Comparison of ENCODE assay signal across 9 cellular contexts in genomic region chr22:50531546-50532352, GRCh38. TPM values are rescaled to one million over a fixed set of nuclear protein-coding genes. Genes with fewer than 3 reads are reported as not detected.
DNase-seq lines count a peak whose midpoint lies in the region; ATAC-seq and TF ChIP-seq lines count a peak whose summit lies in the region.
"Had no signal": no experiment of that assay in that cellular context is flagged by ENCODE, and none has a peak within 500 bp of the region (broad histone marks: within the 10 kb centered on the region; RNA-seq: fewer than 3 reads in every experiment).

No MANE protein-coding gene starts in this region.

- H3K36me3 ChIP-seq in CD4-positive, CD25-positive, alpha-beta regulatory T cell (ENCODE audit: control insufficient read depth, insufficient read depth, low read length), result no peaks in the 10 kb centered on the region
- no peaks in the 10 kb centered on the region for H3K36me3 ChIP-seq in SJSA1
- no peaks in the 10 kb centered on the region for H3K36me3 ChIP-seq in hepatocyte (replicated peaks; ENCODE audit: insufficient read depth, low read depth)

- no peaks in the 10 kb centered on the region for H4K20me1 ChIP-seq in hepatocyte (ENCODE audit: insufficient read depth, poor library complexity, severe bottlenecking)

- peak overlapping the region; percentile 92 to 99 (median 98) for H3K27ac Mint-ChIP-seq in CD4-positive, CD25-positive, alpha-beta regulatory T cell
- peak overlapping the region; percentile 38; the same call in 1 of the 2 replicates for H3K27ac Mint-ChIP-seq in HFFc6

- TF ChIP-seq CTCF in HFFc6 (IDR thresholded peaks at IDR 0.05) (no peak), astrocyte of the cerebellum (IDR thresholded peaks at IDR 0.05; ENCODE audit: low read depth, low read length, missing control alignments) (no peak), hepatocyte (IDR thresholded peaks at IDR 0.05; ENCODE audit: poor library complexity) (no peak)

- peaks cover 0 to 53% (median 25%) of the 10 kb centered on the region in 4 donors for H3K4me1 Mint-ChIP-seq in CD4-positive, CD25-positive, alpha-beta regulatory T cell
- H3K4me1 Mint-ChIP-seq in HFFc6 (ENCODE audit: low read depth), result peaks cover 9% of the 10 kb centered on the region

- H3K9me3 Mint-ChIP-seq in CD4-positive, CD25-positive, alpha-beta regulatory T cell, result no peaks in the 10 kb centered on the region
- H3K9me3 Mint-ChIP-seq in HFFc6, result no peaks in the 10 kb centered on the region

- no peaks in the 10 kb centered on the region for H3K27me3 ChIP-seq in CD4-positive, CD25-positive, alpha-beta regulatory T cell (ENCODE audit: control insufficient read depth, insufficient read depth, low read length)
- H3K27me3 ChIP-seq in SJSA1 (replicated peaks) (peaks cover 30% of the 10 kb centered on the region), hepatocyte (peaks cover 11% of the 10 kb centered on the region)

- ATAC-seq in CD4-positive, CD25-positive, alpha-beta regulatory T cell (ENCODE audit: low read depth in 2 of 2), result peak; percentile 61 to 63
- ATAC-seq in sciatic nerve (peak; percentile 56), HG03135 (IDR thresholded peaks at IDR 0.05; ENCODE audit: unreplicated experiment) (no peak), GM18909 (IDR thresholded peaks at IDR 0.05; ENCODE audit: poor library complexity, unreplicated experiment) (no peak)

- H3K9me2 ChIP-seq in hepatocyte (replicated peaks; ENCODE audit: insufficient read depth), result no peaks in the 10 kb centered on the region

- no peaks in the 10 kb centered on the region for H3K27me3 Mint-ChIP-seq in CD4-positive, CD25-positive, alpha-beta regulatory T cell
- peaks cover 18% of the 10 kb centered on the region for H3K27me3 Mint-ChIP-seq in HFFc6 (ENCODE audit: insufficient read depth)

- peak overlapping the region; percentile 96 for H3K27ac ChIP-seq in CD4-positive, CD25-positive, alpha-beta regulatory T cell (ENCODE audit: insufficient read depth, low read length, poor library complexity, severe bottlenecking)
- H3K27ac ChIP-seq in SJSA1, result no peak overlapping the region
- H3K27ac ChIP-seq in hepatocyte, result peak overlapping the region; percentile 96

- H3K4me3 ChIP-seq in CD4-positive, CD25-positive, alpha-beta regulatory T cell (ENCODE audit: low read depth, low read length), result peak overlapping the region; percentile 66
- peak overlapping the region; percentile 41 for H3K4me3 ChIP-seq in SJSA1
- H3K4me3 ChIP-seq in astrocyte of the cerebellum (ENCODE audit: low read depth, low read length), result peak overlapping the region; percentile 31
- peak overlapping the region; percentile 52 for H3K4me3 ChIP-seq in hepatocyte

- H3K4me1 ChIP-seq in CD4-positive, CD25-positive, alpha-beta regulatory T cell (ENCODE audit: control insufficient read depth, insufficient read depth, low read length, poor library complexity, severe bottlenecking), result peaks cover 59% of the 10 kb centered on the region
- H3K4me1 ChIP-seq in SJSA1 (replicated peaks) (peaks cover 34% of the 10 kb centered on the region), hepatocyte (ENCODE audit: insufficient read depth) (peaks cover 38% of the 10 kb centered on the region)

- in situ Hi-C loops in astrocyte of the cerebellum (cut with HindIII; ENCODE audit: low sequenced_read_pairs), result no loop called here

- H3K36me3 Mint-ChIP-seq in CD4-positive, CD25-positive, alpha-beta regulatory T cell, result no peaks in the 10 kb centered on the region
- H3K36me3 Mint-ChIP-seq in HFFc6 (ENCODE audit: low read depth), result no peaks in the 10 kb centered on the region

- H3K9me3 ChIP-seq in CD4-positive, CD25-positive, alpha-beta regulatory T cell (ENCODE audit: control insufficient read depth in 2 of 2, low read length in 2 of 2), result no peaks in the 10 kb centered on the region
- peaks cover 18% of the 10 kb centered on the region for H3K9me3 ChIP-seq in SJSA1 (replicated peaks)
- no peaks in the 10 kb centered on the region for H3K9me3 ChIP-seq in hepatocyte (ENCODE audit: low read depth)

- 3% methylated on average over 33 of the region's 84 CpGs for WGBS in hepatocyte (ENCODE audit: low lambda C conversion rate, missing lambda C conversion rate)

- H3K4me2 ChIP-seq in hepatocyte, result peak overlapping the region; percentile 99

- peak overlapping the region; percentile 91 to 96 (median 92) for H3K4me3 Mint-ChIP-seq in CD4-positive, CD25-positive, alpha-beta regulatory T cell
- H3K4me3 Mint-ChIP-seq in HFFc6, result peak overlapping the region; percentile 65

- DNase-seq in CD4-positive, CD25-positive, alpha-beta regulatory T cell, result peak; percentile 48 to 86 (median 61)
- DNase-seq in HFFc6 (peak; percentile 52), SJSA1 (ENCODE audit: low read depth in 1 of 2, low spot score in 2 of 2) (peak; percentile 37 to 69), astrocyte of the cerebellum (ENCODE audit: low read depth) (no peak), hepatocyte (ENCODE audit: low spot score) (peak; percentile 77), sciatic nerve (ENCODE audit: low spot score) (peak; percentile 88)

- intact Hi-C loops in sciatic nerve (cut with DNase I), result no loop called here

- H3K79me2 ChIP-seq in hepatocyte, result no peaks in the 10 kb centered on the region

- H2AFZ ChIP-seq in hepatocyte, result peak overlapping the region; percentile 51

RNA-seq across cellular contexts. Expression of gene TYMP, which starts 1.9 kb away (rescaled TPM):
- total RNA-seq in CD4-positive, CD25-positive, alpha-beta regulatory T cell, result 46.9 TPM
- 10 to 100 TPM; 29.2 to 65.2 (median 44.4) TPM for polyA plus RNA-seq in CD4-positive, CD25-positive, alpha-beta regulatory T cell
- total RNA-seq in HFFc6 (2021; fragmentation: NEBNext Ultra II Directional; extraction: Animal tissue kit (Norgen Biotek cat#: 25700)), result 1 to 10 TPM in 5 of 6 experiments, under 1 TPM in 1; 0.95 to 2.1 (median 1.3) TPM
- 3.2 and 12.6 TPM in 2 replicates for total RNA-seq in SJSA1 (2014; rRNA removed; shearing (Covaris generic))
- total RNA-seq in hepatocyte (36.6 and 46.4 TPM in 2 replicates), sciatic nerve (44.5 TPM)
- 85.7 and 105 TPM in 2 replicates for polyA plus RNA-seq in hepatocyte

RNA-seq across cellular contexts. Expression of gene SCO2, which starts 6.4 kb away (rescaled TPM):
- total RNA-seq in CD4-positive, CD25-positive, alpha-beta regulatory T cell, result 14.6 TPM
- polyA plus RNA-seq in CD4-positive, CD25-positive, alpha-beta regulatory T cell, result 10 to 100 TPM in 1 of 4 donors, 1 to 10 TPM in 3; 6.4 to 10.4 (median 7.7) TPM
- 10 to 100 TPM in 2 of 6 experiments, 1 to 10 TPM in 4; 2.7 to 11.1 (median 9.7) TPM for total RNA-seq in HFFc6 (2021; fragmentation: NEBNext Ultra II Directional; extraction: Animal tissue kit (Norgen Biotek cat#: 25700))
- total RNA-seq in SJSA1 (2014; rRNA removed; shearing (Covaris generic)), result 2.0 and 6.3 TPM in 2 replicates
- total RNA-seq in hepatocyte (2.0 and 4.1 TPM in 2 replicates), sciatic nerve (1.9 TPM)
- 9.7 and 11.2 TPM in 2 replicates for polyA plus RNA-seq in hepatocyte

RNA-seq across cellular contexts. Expression of gene KLHDC7B, which starts 13.9 kb away (rescaled TPM):
- 5.9 TPM for total RNA-seq in CD4-positive, CD25-positive, alpha-beta regulatory T cell
- polyA plus RNA-seq in CD4-positive, CD25-positive, alpha-beta regulatory T cell, result 10 to 100 TPM in 1 of 4 donors, 1 to 10 TPM in 3; 5.6 to 11.7 (median 8.4) TPM
- under 1 TPM in 1 of 6 experiments, not detected in 5; 0.05 TPM for total RNA-seq in HFFc6 (2021; fragmentation: NEBNext Ultra II Directional; extraction: Animal tissue kit (Norgen Biotek cat#: 25700))
- total RNA-seq in SJSA1 (2014; rRNA removed; shearing (Covaris generic)), result 0.11 and 0.66 TPM in 2 replicates
- 0.92 and 1.7 TPM in 2 replicates for total RNA-seq in hepatocyte
- 0.75 and 1.4 TPM in 2 replicates for polyA plus RNA-seq in hepatocyte
- total RNA-seq in sciatic nerve, result 0.13 TPM
- total RNA-seq: subcutaneous adipose tissue had no signal

RNA-seq across cellular contexts. Expression of gene NCAPH2, which starts 23.7 kb away (rescaled TPM):
- 112 TPM for total RNA-seq in CD4-positive, CD25-positive, alpha-beta regulatory T cell
- polyA plus RNA-seq in CD4-positive, CD25-positive, alpha-beta regulatory T cell, result 10 to 100 TPM; 35.8 to 43.6 (median 39.8) TPM
- total RNA-seq in HFFc6 (2021; fragmentation: NEBNext Ultra II Directional; extraction: Animal tissue kit (Norgen Biotek cat#: 25700)), result 10 to 100 TPM; 31.7 to 54.1 (median 50.0) TPM
- 106 and 113 TPM in 2 replicates for total RNA-seq in SJSA1 (2014; rRNA removed; shearing (Covaris generic))
- total RNA-seq in hepatocyte, result 24.4 and 25.6 TPM in 2 replicates
- polyA plus RNA-seq in hepatocyte, result 40.6 and 48.0 TPM in 2 replicates
- 39.8 TPM for total RNA-seq in sciatic nerve

RNA-seq across cellular contexts. Expression of gene LMF2, which starts 24.2 kb away (rescaled TPM):
- 113 TPM for total RNA-seq in CD4-positive, CD25-positive, alpha-beta regulatory T cell
- polyA plus RNA-seq in CD4-positive, CD25-positive, alpha-beta regulatory T cell, result 10 to 100 TPM; 21.5 to 24.2 (median 21.7) TPM
- total RNA-seq in HFFc6 (2021; fragmentation: NEBNext Ultra II Directional; extraction: Animal tissue kit (Norgen Biotek cat#: 25700)), result 100 to 1,000 TPM; 110 to 133 (median 118) TPM
- total RNA-seq in SJSA1 (2014; rRNA removed; shearing (Covaris generic)), result 34.7 and 53.5 TPM in 2 replicates
- total RNA-seq in hepatocyte (22.4 and 32.8 TPM in 2 replicates), sciatic nerve (48.4 TPM)
- polyA plus RNA-seq in hepatocyte, result 97.6 and 128 TPM in 2 replicates

Comparison
In these comparisons a context has a peak if more than half of its experiments do, and no peak if none do; other contexts are left out.
1. ATAC-seq: peak in CD4-positive, CD25-positive, alpha-beta regulatory T cell (2 of 2) and sciatic nerve (single experiment); none in HG03135 (single experiment) and GM18909 (single experiment).
2. Peak in every context shown above with its lines, with median percentiles within 50 percentile points of each other: H3K4me3 ChIP-seq.